ENCODE assay signal across 10 cellular contexts in the genomic region with DNA sequence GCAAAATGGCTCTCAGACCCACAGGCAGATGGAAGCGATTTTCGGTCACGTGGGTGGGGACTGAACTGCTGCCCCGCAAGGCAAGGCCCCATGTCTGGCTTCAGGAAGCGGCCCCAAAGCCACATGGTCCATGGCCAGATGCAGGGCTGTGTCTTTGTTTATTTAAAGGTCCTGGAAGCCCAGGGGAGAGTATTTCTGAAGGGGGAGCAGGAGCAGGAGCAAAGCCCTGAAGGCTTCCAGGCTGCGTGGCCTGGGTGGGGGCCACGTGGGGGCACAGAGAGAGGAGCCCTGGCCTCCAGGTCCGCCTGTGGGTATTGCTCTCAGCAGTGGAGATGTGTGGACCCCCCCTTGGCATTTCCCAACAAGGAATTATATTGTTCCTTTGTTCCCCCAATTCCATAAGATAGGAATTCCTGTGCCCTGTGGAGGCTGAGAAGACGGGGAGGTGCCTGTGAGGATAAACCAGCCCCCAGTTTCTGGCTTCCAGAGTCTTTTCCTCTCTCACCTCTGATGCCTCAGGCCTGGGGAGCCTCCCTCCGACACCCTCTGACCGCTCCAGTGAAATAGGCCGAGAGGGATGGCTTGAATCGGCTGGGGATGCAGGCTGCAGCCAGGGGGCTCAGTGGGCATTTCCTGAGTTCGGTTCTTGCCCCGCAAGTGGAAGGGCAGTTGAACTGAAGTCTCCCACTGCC.
A peak's percentile ranks its signal among the peaks of the same experiment; 100 is the strongest.
DNase-seq lines count a peak whose midpoint lies in the region; ATAC-seq lines count a peak whose summit lies in the region.
"Had no signal": no experiment of that assay in that cellular context is flagged by ENCODE, and none has a peak within 500 bp of the region (broad histone marks: within the 10 kb centered on the region; RNA-seq: fewer than 3 reads in every experiment).

No MANE protein-coding gene starts in this region.

- intact Hi-C loops in activated T-helper 2 cell treated with anti-CD3 and anti-CD28 coated beads, Interferon-gamma antibody, Interleukin-2, Interleukin-4, amounts not matched to agents 10 μg/mL and 5 μg/mL and 100 μg/mL, durations not matched to agents 14 hours and 24 hours and 36 hours (cut with micrococcal nuclease): no loop called here
- intact Hi-C loops in right cardiac atrium (cut with DNase I): no loop called here

- no peak overlapping the region for H3K4me3 ChIP-seq in right cardiac atrium (ENCODE audit: low read length)
- no peak overlapping the region for H3K4me3 ChIP-seq in thymus (ENCODE audit: low read length)
- H3K4me3 ChIP-seq: heart left ventricle had no signal

- no peak for ATAC-seq in activated naive CD4-positive, alpha-beta T cell treated with anti-CD3 and anti-CD28 coated beads, Interleukin-2, amount 50 U/mL, for 72 hours
- no peak for ATAC-seq in right cardiac atrium
- ATAC-seq: activated CD8-positive, alpha-beta memory T cell treated with anti-CD3 and anti-CD28 coated beads, Interleukin-2, amount 10 ng/mL, durations not matched to agents 7 days and 5 days; heart left ventricle had no signal

- H3K27me3 ChIP-seq in right cardiac atrium (ENCODE audit: control insufficient read depth, insufficient read depth) (no peaks in the 10 kb centered on the region), thymus (ENCODE audit: control insufficient read depth, insufficient read depth) (no peaks in the 10 kb centered on the region)
- H3K27me3 ChIP-seq: heart left ventricle had no signal

- peaks cover 72% of the 10 kb centered on the region for H3K36me3 ChIP-seq in thymus (ENCODE audit: control insufficient read depth, insufficient read depth)

- peaks cover 7 to 29% of the 10 kb centered on the region in 2 donors for H3K36me3 Mint-ChIP-seq in activated naive CD4-positive, alpha-beta T cell treated with anti-CD3 and anti-CD28 coated beads, Interleukin-2, amount 50 U/mL, for 72 hours
- H3K36me3 Mint-ChIP-seq in activated T-helper 2 cell treated with anti-CD3 and anti-CD28 coated beads, Interferon-gamma antibody, Interleukin-2, Interleukin-4, amounts not matched to agents 10 μg/mL and 5 μg/mL and 100 μg/mL, durations not matched to agents 14 hours and 24 hours and 36 hours (ENCODE audit: low read depth): peaks cover 50% of the 10 kb centered on the region

- H3K9me3 ChIP-seq in right cardiac atrium (ENCODE audit: control insufficient read depth, low read length): no peaks in the 10 kb centered on the region
- no peaks in the 10 kb centered on the region for H3K9me3 ChIP-seq in thymus (ENCODE audit: control insufficient read depth)
- H3K9me3 ChIP-seq: heart left ventricle had no signal

- H3K27ac Mint-ChIP-seq in activated naive CD4-positive, alpha-beta T cell treated with anti-CD3 and anti-CD28 coated beads, Interleukin-2, amount 50 U/mL, for 72 hours: peak overlapping the region; percentile 65 to 81
- peak overlapping the region; percentile 12 for H3K27ac Mint-ChIP-seq in activated T-helper 2 cell treated with anti-CD3 and anti-CD28 coated beads, Interferon-gamma antibody, Interleukin-2, Interleukin-4, amounts not matched to agents 10 μg/mL and 5 μg/mL and 100 μg/mL, durations not matched to agents 14 hours and 24 hours and 36 hours
- H3K27ac Mint-ChIP-seq: activated CD8-positive, alpha-beta memory T cell treated with anti-CD3 and anti-CD28 coated beads, Interleukin-2, amount 10 ng/mL, durations not matched to agents 7 days and 5 days had no signal

- DNase-seq in activated naive CD4-positive, alpha-beta T cell treated with anti-CD3 and anti-CD28 coated beads, Interleukin-2, amount 50 U/mL, for 72 hours (ENCODE audit: low spot score in 2 of 2): no peak
- DNase-seq in activated naive CD4-positive, alpha-beta T cell (lab: John Stamatoyannopoulos, UW): no peak
- DNase-seq in activated T-helper 2 cell treated with anti-CD3 and anti-CD28 coated beads, Interferon-gamma antibody, Interleukin-2, Interleukin-4, amounts not matched to agents 10 μg/mL and 5 μg/mL and 100 μg/mL, durations not matched to agents 14 hours and 24 hours and 36 hours (ENCODE audit: low spot score): no peak
- DNase-seq in right cardiac atrium: peak in 2 of 3 donors; percentile 29 to 59
- no peak for DNase-seq in NCI-H2196 (lab: John Stamatoyannopoulos, UW; ENCODE audit: unreplicated experiment)
- DNase-seq in DMS53 treated with DMSO at 0.1 percent for 48 hours (lab: John Stamatoyannopoulos, UW; ENCODE audit: unreplicated experiment): no peak
- no peak for DNase-seq in iPS-NIHi7 (ENCODE audit: extremely low spot score)
- DNase-seq: activated CD8-positive, alpha-beta memory T cell treated with anti-CD3 and anti-CD28 coated beads, Interleukin-2, amount 10 ng/mL, durations not matched to agents 7 days and 5 days had no signal

- WGBS in right cardiac atrium: 77% methylated on average over 15 of the region's 15 CpGs
- 92% methylated on average over 15 of the region's 15 CpGs for WGBS in thymus

- H3K9me3 Mint-ChIP-seq in activated naive CD4-positive, alpha-beta T cell treated with anti-CD3 and anti-CD28 coated beads, Interleukin-2, amount 50 U/mL, for 72 hours: no peaks in the 10 kb centered on the region
- no peaks in the 10 kb centered on the region for H3K9me3 Mint-ChIP-seq in activated T-helper 2 cell treated with anti-CD3 and anti-CD28 coated beads, Interferon-gamma antibody, Interleukin-2, Interleukin-4, amounts not matched to agents 10 μg/mL and 5 μg/mL and 100 μg/mL, durations not matched to agents 14 hours and 24 hours and 36 hours

- no peaks in the 10 kb centered on the region for H3K27me3 Mint-ChIP-seq in activated T-helper 2 cell treated with anti-CD3 and anti-CD28 coated beads, Interferon-gamma antibody, Interleukin-2, Interleukin-4, amounts not matched to agents 10 μg/mL and 5 μg/mL and 100 μg/mL, durations not matched to agents 14 hours and 24 hours and 36 hours (ENCODE audit: low read depth)
- H3K27me3 Mint-ChIP-seq: activated CD8-positive, alpha-beta memory T cell treated with anti-CD3 and anti-CD28 coated beads, Interleukin-2, amount 10 ng/mL, durations not matched to agents 7 days and 5 days had no signal

- no peak overlapping the region for H3K27ac ChIP-seq in right cardiac atrium (ENCODE audit: low read length)
- peak overlapping the region; percentile 32 for H3K27ac ChIP-seq in thymus (ENCODE audit: low read depth)

- peaks cover 32% of the 10 kb centered on the region for H3K4me1 Mint-ChIP-seq in activated T-helper 2 cell treated with anti-CD3 and anti-CD28 coated beads, Interferon-gamma antibody, Interleukin-2, Interleukin-4, amounts not matched to agents 10 μg/mL and 5 μg/mL and 100 μg/mL, durations not matched to agents 14 hours and 24 hours and 36 hours (ENCODE audit: low read depth)

- H3K4me3 Mint-ChIP-seq in activated T-helper 2 cell treated with anti-CD3 and anti-CD28 coated beads, Interferon-gamma antibody, Interleukin-2, Interleukin-4, amounts not matched to agents 10 μg/mL and 5 μg/mL and 100 μg/mL, durations not matched to agents 14 hours and 24 hours and 36 hours (ENCODE audit: low read depth): no peak overlapping the region
- H3K4me3 Mint-ChIP-seq: activated CD8-positive, alpha-beta memory T cell treated with anti-CD3 and anti-CD28 coated beads, Interleukin-2, amount 10 ng/mL, durations not matched to agents 7 days and 5 days had no signal

- H3K4me1 ChIP-seq in right cardiac atrium (ENCODE audit: control insufficient read depth, insufficient read depth, low read length) (peaks cover 25% of the 10 kb centered on the region), thymus (ENCODE audit: control insufficient read depth, insufficient read depth, low read length) (peaks cover 19% of the 10 kb centered on the region)

Comparison
In these comparisons a context has a peak if more than half of its experiments do, and no peak if none do; other contexts are left out.
1. DNase-seq: peak in right cardiac atrium (2 of 3); none in activated naive CD4-positive, alpha-beta T cell treated with anti-CD3 and anti-CD28 coated beads, Interleukin-2, amount 50 U/mL, for 72 hours (0 of 2), activated naive CD4-positive, alpha-beta T cell (0 of 4), activated T-helper 2 cell treated with anti-CD3 and anti-CD28 coated beads, Interferon-gamma antibody, Interleukin-2, Interleukin-4, amounts not matched to agents 10 μg/mL and 5 μg/mL and 100 μg/mL, durations not matched to agents 14 hours and 24 hours and 36 hours (single experiment), NCI-H2196 (single experiment), DMS53 treated with DMSO at 0.1 percent for 48 hours (single experiment) and iPS-NIHi7 (single experiment).